8 cellular contexts compared by ENCODE assay signal in the genomic region with DNA sequence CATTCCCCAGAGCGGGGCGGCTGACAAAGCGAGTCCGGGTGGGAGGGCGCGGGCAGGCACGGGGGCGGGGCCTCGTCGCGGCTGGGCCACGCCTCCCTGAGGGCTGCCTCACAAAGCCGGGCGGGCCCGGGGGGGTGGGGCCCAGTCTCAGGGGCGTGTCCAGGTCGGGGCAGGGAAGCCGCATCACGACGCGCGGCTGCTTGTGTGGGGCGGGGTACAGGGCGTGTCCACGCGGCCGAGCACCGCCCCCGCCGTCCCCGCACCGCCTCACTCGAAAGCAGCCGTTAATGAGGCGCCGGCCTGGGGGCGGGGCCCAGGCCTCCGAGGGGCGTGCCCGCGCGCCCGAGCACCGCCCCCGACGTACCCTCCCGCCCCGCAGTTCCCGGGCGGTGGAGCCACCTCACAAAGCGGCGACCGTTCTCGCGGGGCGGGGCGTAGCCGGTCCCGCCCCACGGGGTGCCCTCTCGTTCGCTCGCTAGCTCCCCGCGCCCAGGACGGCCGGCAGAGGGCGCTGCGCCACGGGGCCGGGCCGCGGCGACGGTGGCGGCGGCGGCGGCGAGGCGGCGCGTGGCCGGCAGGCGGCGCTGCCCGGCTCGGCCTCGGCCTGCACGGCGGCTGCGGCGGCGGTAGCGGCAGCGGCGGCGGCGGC. TPM values are rescaled to one million over a fixed set of nuclear protein-coding genes. Genes with fewer than 3 reads are reported as not detected.
A peak's percentile ranks its signal among the peaks of the same experiment; 100 is the strongest.
DNase-seq lines count a peak whose midpoint lies in the region; ATAC-seq and TF ChIP-seq lines count a peak whose summit lies in the region.

TSS of gene CARM1 (plus strand) at position 599 of the 649 bp plus-strand sequence. CDS start 150 bp downstream, outside the sequence.

- peak; percentile 99 for DNase-seq in NCI-H1105 treated with DMSO at 0.1 percent for 48 hours (lab: John Stamatoyannopoulos, UW)
- DNase-seq in SKM-1 treated with dmso at 0.1 percent for 144 hours (lab: John Stamatoyannopoulos, UW; ENCODE audit: unreplicated experiment): peak; percentile 99
- DNase-seq in glomerular visceral epithelial cell (ENCODE audit: extremely low spot score): peak; percentile 99
- DNase-seq in osteocyte (ENCODE audit: extremely low spot score, unreplicated experiment): peak; percentile 100
- DNase-seq in thoracic aorta (ENCODE audit: low spot score): peak; percentile 98

- H3K9me3 Mint-ChIP-seq in activated naive CD8-positive, alpha-beta T cell (ENCODE audit: low read depth): no peaks in the 10 kb centered on the region
- no peaks in the 10 kb centered on the region for H3K9me3 Mint-ChIP-seq in osteocyte (ENCODE audit: unreplicated experiment)

- peak within 1 kb of the TSS; percentile 84 for H3K4me3 ChIP-seq in thoracic aorta

- no peaks in the 10 kb centered on the region for H3K9me3 ChIP-seq in thoracic aorta

- H3K4me3 Mint-ChIP-seq in activated naive CD8-positive, alpha-beta T cell: peak within 1 kb of the TSS; percentile 88
- H3K4me3 Mint-ChIP-seq in osteocyte (ENCODE audit: unreplicated experiment): peak within 1 kb of the TSS; percentile 94

- TF ChIP-seq CTCF in GM12872 (IDR thresholded peaks at IDR 0.05; ENCODE audit: insufficient read depth, low read depth, low read length) (peak; percentile 58; the same call in 2 of the 3 replicates), osteocyte (IDR thresholded peaks at IDR 0.05) (peak; percentile 72), thoracic aorta (IDR thresholded peaks at IDR 0.05) (peak; percentile 53)

- peak within 1 kb of the TSS; percentile 71 to 86 for H3K27ac ChIP-seq in thoracic aorta

- ATAC-seq in HG02678 (IDR thresholded peaks at IDR 0.05; ENCODE audit: unreplicated experiment) (peak; percentile 78), thoracic aorta (ENCODE audit: insufficient number of reproducible peaks, low FRiP score, low read depth) (peak; percentile 90)

- H3K27ac Mint-ChIP-seq in activated naive CD8-positive, alpha-beta T cell: peak within 1 kb of the TSS; percentile 77
- H3K27ac Mint-ChIP-seq in osteocyte (ENCODE audit: unreplicated experiment): peak within 1 kb of the TSS; percentile 94

- H3K36me3 Mint-ChIP-seq in activated naive CD8-positive, alpha-beta T cell: no peaks in the 10 kb centered on the region
- H3K36me3 Mint-ChIP-seq in osteocyte (ENCODE audit: unreplicated experiment): no peaks in the 10 kb centered on the region

- no peaks in the 10 kb centered on the region for H3K27me3 Mint-ChIP-seq in activated naive CD8-positive, alpha-beta T cell
- no peaks in the 10 kb centered on the region for H3K27me3 Mint-ChIP-seq in osteocyte (ENCODE audit: unreplicated experiment)

- no peaks in the 10 kb centered on the region for H3K27me3 ChIP-seq in thoracic aorta (replicated peaks; ENCODE audit: insufficient read depth)

- H3K4me1 Mint-ChIP-seq in activated naive CD8-positive, alpha-beta T cell (ENCODE audit: low read depth): peaks cover 21% of the 10 kb centered on the region
- peaks cover 19% of the 10 kb centered on the region for H3K4me1 Mint-ChIP-seq in osteocyte (ENCODE audit: unreplicated experiment)

- H3K4me1 ChIP-seq in thoracic aorta (ENCODE audit: control insufficient read depth in 1 of 2, low read depth in 2 of 2): peaks cover 10 to 23% of the 10 kb centered on the region in 2 donors

- no peaks in the 10 kb centered on the region for H3K36me3 ChIP-seq in thoracic aorta

RNA-seq across cellular contexts. Expression of gene CARM1, which starts in this region (rescaled TPM):
- total RNA-seq in osteocyte: 66.7 and 70.8 TPM in 2 replicates
- total RNA-seq in thoracic aorta: 10 to 100 TPM; 18.5 to 21.2 TPM

Comparison
In these comparisons a context has a peak if more than half of its experiments do, and no peak if none do; other contexts are left out.
1. Peak in every context shown above with its lines: DNase-seq, ATAC-seq, H3K4me3 ChIP-seq and H3K27ac ChIP-seq.